10 cellular contexts compared by ENCODE assay signal in genomic region chr10:119680668-119681070, GRCh38. TPM values are rescaled to one million over a fixed set of nuclear protein-coding genes. Genes with fewer than 3 reads are reported as not detected.
A peak's percentile ranks its signal among the peaks of the same experiment; 100 is the strongest.
DNase-seq lines count a peak whose midpoint lies in the region; TF ChIP-seq lines count a peak whose summit lies in the region.
"Had no signal": no experiment of that assay in that cellular context is flagged by ENCODE, and none has a peak within 500 bp of the region (broad histone marks: within the 10 kb centered on the region; RNA-seq: fewer than 3 reads in every experiment).

No MANE protein-coding gene starts in this region.

- peaks cover 11% of the 10 kb centered on the region; the same call in 1 of the 2 replicates for H3K36me3 Mint-ChIP-seq in HFFc6 (ENCODE audit: low read depth)
- peaks cover 25% of the 10 kb centered on the region for H3K36me3 Mint-ChIP-seq in activated T-cell treated with anti-CD3 and anti-CD28 coated beads, Interleukin-2, amount 50 U/mL, for 24 hours (ENCODE audit: low read depth)

- peaks cover 16 to 41% of the 10 kb centered on the region in 2 donors for H3K4me1 ChIP-seq in ascending aorta
- H3K4me1 ChIP-seq in cardiac muscle cell (ENCODE audit: low read depth) = peaks cover 4% of the 10 kb centered on the region

- H3K9me3 Mint-ChIP-seq in HFFc6 = no peaks in the 10 kb centered on the region
- H3K9me3 Mint-ChIP-seq in activated T-cell treated with anti-CD3 and anti-CD28 coated beads, Interleukin-2, amount 50 U/mL, for 24 hours = no peaks in the 10 kb centered on the region

- H3K27ac ChIP-seq in ascending aorta = peak overlapping the region; percentile 84 to 89
- H3K27ac ChIP-seq in cardiac muscle cell = peak overlapping the region; percentile 62
- H3K27ac ChIP-seq in skin epidermis = peak overlapping the region in 19 of 21 experiments; percentile 13 to 84 (median 71)

- DNase-seq in HFFc6 = no peak
- DNase-seq in ascending aorta (ENCODE audit: low spot score in 2 of 2) = peak; percentile 25 to 83
- DNase-seq in cardiac muscle cell (ENCODE audit: low read depth in 1 of 2, low spot score in 1 of 2) = peak in 1 of 2 donors; percentile 20
- no peak for DNase-seq in activated T-cell treated with anti-CD3 and anti-CD28 coated beads, Interleukin-2, amount 50 U/mL, for 24 hours
- DNase-seq in NCI-H1105 treated with DMSO at 0.1 percent for 48 hours (lab: John Stamatoyannopoulos, UW) = no peak
- DNase-seq in GF-D8 (lab: John Stamatoyannopoulos, UW) = no peak
- DNase-seq in 8988T = no peak
- DNase-seq: activated CD4-positive, alpha-beta T cell treated with anti-CD3 and anti-CD28 coated beads, Interleukin-2, amount 50 U/mL, for 48 hours had no signal

- peaks cover 69% of the 10 kb centered on the region for H3K4me1 Mint-ChIP-seq in HFFc6 (ENCODE audit: low read depth)
- peaks cover 31% of the 10 kb centered on the region for H3K4me1 Mint-ChIP-seq in activated T-cell treated with anti-CD3 and anti-CD28 coated beads, Interleukin-2, amount 50 U/mL, for 24 hours (ENCODE audit: low read depth)

- H3K9me3 ChIP-seq in ascending aorta = no peaks in the 10 kb centered on the region
- no peaks in the 10 kb centered on the region for H3K9me3 ChIP-seq in cardiac muscle cell (ENCODE audit: low read depth)

- H3K36me3 ChIP-seq in ascending aorta = peaks cover 18 to 25% of the 10 kb centered on the region in 2 donors
- peaks cover 23% of the 10 kb centered on the region for H3K36me3 ChIP-seq in cardiac muscle cell

- peaks cover 5% of the 10 kb centered on the region; the same call in 1 of the 2 replicates for H3K27me3 Mint-ChIP-seq in HFFc6 (ENCODE audit: insufficient read depth)
- no peaks in the 10 kb centered on the region for H3K27me3 Mint-ChIP-seq in activated T-cell treated with anti-CD3 and anti-CD28 coated beads, Interleukin-2, amount 50 U/mL, for 24 hours
- H3K27me3 Mint-ChIP-seq: progenitor cell of endocrine pancreas had no signal

- H3K4me3 Mint-ChIP-seq in HFFc6 = peak overlapping the region; percentile 70
- no peak overlapping the region for H3K4me3 Mint-ChIP-seq in activated T-cell treated with anti-CD3 and anti-CD28 coated beads, Interleukin-2, amount 50 U/mL, for 24 hours

- H3K27ac Mint-ChIP-seq in HFFc6 = peak overlapping the region; percentile 86
- no peak overlapping the region for H3K27ac Mint-ChIP-seq in activated T-cell treated with anti-CD3 and anti-CD28 coated beads, Interleukin-2, amount 50 U/mL, for 24 hours
- H3K27ac Mint-ChIP-seq: progenitor cell of endocrine pancreas had no signal

- TF ChIP-seq CTCF in HFFc6 (IDR thresholded peaks at IDR 0.05) (no peak), ascending aorta (IDR thresholded peaks at IDR 0.05) (no peak), cardiac muscle cell (IDR thresholded peaks at IDR 0.05; ENCODE audit: low read depth, low read length) (no peak)

- no peaks in the 10 kb centered on the region for H3K27me3 ChIP-seq in ascending aorta
- no peaks in the 10 kb centered on the region for H3K27me3 ChIP-seq in cardiac muscle cell

- intact Hi-C loops in ascending aorta (cut with DNase I) = loop anchor here (5.0 kb wide), 1 partner anchor 192 kb away; the partner anchor contains the start of gene MCMBP

- H3K4me3 ChIP-seq in ascending aorta (no peak overlapping the region), cardiac muscle cell (no peak overlapping the region), skin epidermis (no peak overlapping the region)

RNA-seq across cellular contexts. Expression of gene BAG3, which starts 29.5 kb away (rescaled TPM):
- total RNA-seq in HFFc6 (2021; fragmentation: NEBNext Ultra II Directional; extraction: Animal tissue kit (Norgen Biotek cat#: 25700)) = 100 to 1,000 TPM in 4 of 6 experiments, 10 to 100 TPM in 2; 97.2 to 108 (median 101) TPM
- total RNA-seq in ascending aorta (88.0 TPM), cardiac muscle cell (37.8 and 45.4 TPM in 2 replicates)
- 62.3 and 64.2 TPM in 2 replicates for polyA plus RNA-seq in cardiac muscle cell

RNA-seq across cellular contexts. Expression of gene INPP5F, which starts 45.2 kb away (rescaled TPM):
- total RNA-seq in HFFc6 (2021; fragmentation: NEBNext Ultra II Directional; extraction: Animal tissue kit (Norgen Biotek cat#: 25700)) = 10 to 100 TPM in 5 of 6 experiments, 1 to 10 TPM in 1; 8.7 to 12.8 (median 12.5) TPM
- total RNA-seq in ascending aorta = 5.1 TPM
- 15.7 and 19.9 TPM in 2 replicates for total RNA-seq in cardiac muscle cell
- polyA plus RNA-seq in cardiac muscle cell = 8.4 and 10.2 TPM in 2 replicates

Comparison
In these comparisons a context has a peak if more than half of its experiments do, and no peak if none do; other contexts are left out.
1. DNase-seq: peak in ascending aorta (2 of 2); none in HFFc6 (single experiment), activated T-cell treated with anti-CD3 and anti-CD28 coated beads, Interleukin-2, amount 50 U/mL, for 24 hours (single experiment), NCI-H1105 treated with DMSO at 0.1 percent for 48 hours (single experiment), GF-D8 (single experiment) and 8988T (single experiment).
2. Peak in every context shown above with its lines, with median percentiles within 50 percentile points of each other: H3K27ac ChIP-seq.